Comparison of ENCODE assay signal across 8 cellular contexts in the genomic region with DNA sequence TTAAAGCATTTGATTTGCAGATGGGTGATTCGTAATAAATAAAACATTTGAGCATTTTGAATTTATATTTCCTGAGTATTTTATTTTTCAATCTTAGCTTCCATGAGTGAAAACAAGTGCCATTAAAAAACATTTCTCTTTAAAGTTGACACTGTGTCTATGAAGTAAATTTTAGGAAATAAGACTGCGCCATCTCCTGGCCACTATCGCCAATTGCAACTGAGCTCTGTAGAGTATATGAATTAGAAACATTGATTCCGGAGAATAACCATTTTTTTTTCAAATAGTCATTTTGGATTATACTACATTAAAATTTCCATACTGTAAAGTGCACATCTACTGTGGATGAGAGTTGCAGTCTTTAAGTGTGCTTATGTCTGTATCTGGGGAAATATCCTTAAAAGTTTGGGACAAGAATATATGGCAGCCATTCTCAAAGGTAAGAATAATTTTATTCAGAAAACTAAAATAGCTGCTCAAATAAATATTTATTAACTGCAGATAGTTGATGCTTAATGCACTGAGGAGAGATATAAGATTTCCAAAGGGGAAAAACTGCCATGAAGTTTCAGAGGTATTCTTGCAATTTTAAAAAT. TPM values are rescaled to one million over a fixed set of nuclear protein-coding genes. Genes with fewer than 3 reads are reported as not detected.
A peak's percentile ranks its signal among the peaks of the same experiment; 100 is the strongest.
DNase-seq lines count a peak whose midpoint lies in the region; ATAC-seq and TF ChIP-seq lines count a peak whose summit lies in the region.

No MANE protein-coding gene starts in this region.

- H3K4me1 Mint-ChIP-seq in CD4-positive, alpha-beta T cell (ENCODE audit: low read depth) = no peaks in the 10 kb centered on the region
- H3K4me1 Mint-ChIP-seq in activated CD4-positive, alpha-beta T cell treated with anti-CD3 and anti-CD28 coated beads, Interleukin-2, amount 10 ng/mL, durations not matched to agents 24 days and 14 days = no peaks in the 10 kb centered on the region

- peak in 9 of 10 experiments; percentile 10 to 46 (median 16) for DNase-seq in CD4-positive, alpha-beta T cell
- peak; percentile 79 for DNase-seq in activated CD4-positive, alpha-beta T cell treated with anti-CD3 and anti-CD28 coated beads, Interleukin-2, amount 10 ng/mL, durations not matched to agents 24 days and 14 days
- DNase-seq in fibroblast of peridontal ligament (ENCODE audit: extremely low read depth) = peak; percentile 57
- DNase-seq in psoas muscle = peak in 1 of 2 donors; percentile 19

- intact Hi-C loops in CD4-positive, alpha-beta T cell (cut with DNase I, micrococcal nuclease) = loop anchor here (1.0 to 10.0 kb wide), 3 partner anchors 418 to 640 kb away; no protein-coding TSS in a partner anchor
- intact Hi-C loops in activated CD4-positive, alpha-beta T cell treated with anti-CD3 and anti-CD28 coated beads, Interleukin-2, amount 10 ng/mL, durations not matched to agents 24 days and 14 days (cut with micrococcal nuclease) = loop anchor here (1.0 to 2.0 kb wide), 3 partner anchors 146 to 639 kb away; no protein-coding TSS in a partner anchor
- intact Hi-C loops in psoas muscle (cut with DNase I) = loop anchor here (2.0 to 5.0 kb wide), 3 partner anchors 146 to 640 kb away; no protein-coding TSS in a partner anchor

- no peaks in the 10 kb centered on the region for H4K20me1 ChIP-seq in Loucy (ENCODE audit: insufficient read depth, low read length, poor library complexity, severe bottlenecking)

- H3K36me3 Mint-ChIP-seq in CD4-positive, alpha-beta T cell (ENCODE audit: low read depth) = no peaks in the 10 kb centered on the region
- H3K36me3 Mint-ChIP-seq in activated CD4-positive, alpha-beta T cell treated with anti-CD3 and anti-CD28 coated beads, Interleukin-2, amount 10 ng/mL, durations not matched to agents 24 days and 14 days (ENCODE audit: low read depth) = no peaks in the 10 kb centered on the region

- H3K27ac ChIP-seq in CD4-positive, alpha-beta T cell (ENCODE audit: low read depth, low read length) = no peak overlapping the region
- no peak overlapping the region for H3K27ac ChIP-seq in psoas muscle

- no peak overlapping the region for H3K4me3 Mint-ChIP-seq in CD4-positive, alpha-beta T cell
- no peak overlapping the region for H3K4me3 Mint-ChIP-seq in activated CD4-positive, alpha-beta T cell treated with anti-CD3 and anti-CD28 coated beads, Interleukin-2, amount 10 ng/mL, durations not matched to agents 24 days and 14 days

- H3K4me3 ChIP-seq in Loucy (ENCODE audit: low read length, poor library complexity, severe bottlenecking) (no peak overlapping the region), psoas muscle (no peak overlapping the region)

- no peak overlapping the region for H3K9ac ChIP-seq in Loucy (ENCODE audit: low read depth, low read length, poor library complexity, severe bottlenecking)

- no peaks in the 10 kb centered on the region for H3F3A ChIP-seq in Loucy (ENCODE audit: low read depth)

- peak; percentile 44 for ATAC-seq in CD4-positive, alpha-beta T cell (ENCODE audit: poor library complexity)
- peak; percentile 59 for ATAC-seq in GM19468 (IDR thresholded peaks at IDR 0.05; ENCODE audit: extremely low read depth, unreplicated experiment)
- ATAC-seq in psoas muscle = peak in 3 of 4 donors; percentile 49 to 78 (median 69)
- no peak for ATAC-seq in GM18870 (IDR thresholded peaks at IDR 0.05; ENCODE audit: unreplicated experiment)
- no peak for ATAC-seq in HG03280 (IDR thresholded peaks at IDR 0.05; ENCODE audit: unreplicated experiment)

- H3K9me3 ChIP-seq in CD4-positive, alpha-beta T cell (ENCODE audit: control insufficient read depth, low read length) = no peaks in the 10 kb centered on the region
- H3K9me3 ChIP-seq in Loucy (ENCODE audit: insufficient read depth, low read depth, low read length) (no peaks in the 10 kb centered on the region), psoas muscle (no peaks in the 10 kb centered on the region)

- 16 to 22% (median 22%) methylated on average over 4 of the region's 4 CpGs for WGBS in psoas muscle, 3 donors

- H2AFZ ChIP-seq in Loucy (ENCODE audit: low read length) = no peak overlapping the region

- POLR2A ChIA-PET in CD4-positive, alpha-beta T cell (lab: Charles Lee) = interaction anchor here (1.0 kb wide), 1 partner anchor 639 kb away, joined by 4 read pairs; no protein-coding TSS in a partner anchor

- CTCF ChIA-PET in CD4-positive, alpha-beta T cell (lab: Charles Lee) = interaction anchor here (0.8 to 2.3 kb wide), 3 partner anchors 17 to 644 kb away, joined by 3 to 17 read pairs (median 6); no protein-coding TSS in a partner anchor

- no peaks in the 10 kb centered on the region for H3K79me2 ChIP-seq in Loucy (ENCODE audit: insufficient read depth, low read length)

- H3K27me3 Mint-ChIP-seq in CD4-positive, alpha-beta T cell = peaks cover 56% of the 10 kb centered on the region
- H3K27me3 Mint-ChIP-seq in activated CD4-positive, alpha-beta T cell treated with anti-CD3 and anti-CD28 coated beads, Interleukin-2, amount 10 ng/mL, durations not matched to agents 24 days and 14 days = peaks cover 25% of the 10 kb centered on the region

- H3K4me1 ChIP-seq in Loucy (ENCODE audit: insufficient read depth, low read length, poor library complexity, severe bottlenecking) (no peaks in the 10 kb centered on the region), psoas muscle (peaks cover 4% of the 10 kb centered on the region)

- H3K9me2 ChIP-seq in Loucy (replicated peaks; ENCODE audit: low read depth, low read length) = no peaks in the 10 kb centered on the region

- no peak overlapping the region for H3K4me2 ChIP-seq in Loucy (ENCODE audit: low read depth, low read length, poor library complexity, severe bottlenecking)

- H3K9me3 Mint-ChIP-seq in CD4-positive, alpha-beta T cell = no peaks in the 10 kb centered on the region
- H3K9me3 Mint-ChIP-seq in activated CD4-positive, alpha-beta T cell treated with anti-CD3 and anti-CD28 coated beads, Interleukin-2, amount 10 ng/mL, durations not matched to agents 24 days and 14 days = no peaks in the 10 kb centered on the region

- peaks cover 31% of the 10 kb centered on the region for H3K27me3 ChIP-seq in CD4-positive, alpha-beta T cell (ENCODE audit: control insufficient read depth, insufficient read depth, low read length)
- H3K27me3 ChIP-seq in Loucy (ENCODE audit: insufficient read depth, low read length, poor library complexity, severe bottlenecking) (no peaks in the 10 kb centered on the region), psoas muscle (ENCODE audit: insufficient read depth in 3 of 3, low read length in 2 of 3) (no peaks in the 10 kb centered on the region)

- no peak overlapping the region for H3K27ac Mint-ChIP-seq in CD4-positive, alpha-beta T cell
- no peak overlapping the region for H3K27ac Mint-ChIP-seq in activated CD4-positive, alpha-beta T cell treated with anti-CD3 and anti-CD28 coated beads, Interleukin-2, amount 10 ng/mL, durations not matched to agents 24 days and 14 days

- no peaks in the 10 kb centered on the region for H3K36me3 ChIP-seq in Loucy (ENCODE audit: insufficient read depth, low read length)
- no peaks in the 10 kb centered on the region for H3K36me3 ChIP-seq in psoas muscle (ENCODE audit: insufficient read depth in 1 of 2, low read depth in 1 of 2)

- peak; percentile 80 for TF ChIP-seq CTCF in CD4-positive, alpha-beta T cell (IDR thresholded peaks at IDR 0.05)
- TF ChIP-seq CTCF in Loucy (conservative IDR thresholded peaks at IDR 0.05; ENCODE audit: low read length) = peak; percentile 73
- TF ChIP-seq CTCF in psoas muscle (IDR thresholded peaks at IDR 0.05) = peak; percentile 90

RNA-seq across cellular contexts. Expression of gene DMRTA1, which starts 5.9 kb away (rescaled TPM):
- total RNA-seq in CD4-positive, alpha-beta T cell = not detected
- not detected in 2 replicates for total RNA-seq in activated CD4-positive, alpha-beta T cell treated with anti-CD3 and anti-CD28 coated beads, Interleukin-2, amount 10 ng/mL, durations not matched to agents 24 days and 14 days
- total RNA-seq in psoas muscle = under 1 TPM; 0.20 to 0.67 (median 0.47) TPM
- polyA plus RNA-seq in psoas muscle = under 1 TPM; 0.09 to 0.51 (median 0.21) TPM

Comparison
In these comparisons a context has a peak if more than half of its experiments do, and no peak if none do; other contexts are left out.
1. ATAC-seq: peak in CD4-positive, alpha-beta T cell (single experiment), GM19468 (single experiment) and psoas muscle (3 of 4); none in GM18870 (single experiment) and HG03280 (single experiment).
2. Peak in every context shown above with its lines, with median percentiles within 50 percentile points of each other: CTCF ChIP-seq.